1 cellular context compared by ENCODE assay signal in genomic region chr12:21501258-21502163, GRCh38.
TF ChIP-seq lines count a peak whose summit lies in the region.

Gene GOLT1B (plus strand): TSS chr12:21501789. CDS start chr12:21501924, 135 bp downstream.
Gene RECQL (minus strand): TSS chr12:21501635. CDS start chr12:21499570, 2,065 bp downstream.

TF ChIP-seq in HepG2, 621 proteins besides CTCF, POLR2A, EP300 and RAD21 (continued from another document and continues in another):
- no peak for TF ChIP-seq KIAA2018 (CRISPR knock-in tag; IDR thresholded peaks at IDR 0.05; ENCODE audit: borderline replicate concordance)
- TF ChIP-seq HBP1 (CRISPR knock-in tag; IDR thresholded peaks at IDR 0.05; ENCODE audit: low read depth), result peak; percentile 96
- peak; percentile 60; the same call in 1 of the 2 replicates for TF ChIP-seq ZNF776 (CRISPR knock-in tag; IDR thresholded peaks at IDR 0.05)
- peak; percentile 79 for TF ChIP-seq MYC (CRISPR knock-in tag; IDR thresholded peaks at IDR 0.05; ENCODE audit: borderline replicate concordance)
- peak; percentile 62; the same call in 1 of the 2 replicates for TF ChIP-seq CCDC6 (CRISPR knock-in tag; IDR thresholded peaks at IDR 0.05)
- TF ChIP-seq MXD4 (CRISPR knock-in tag; IDR thresholded peaks at IDR 0.05), result peak; percentile 83
- 0 out of 2 replicates have a peak, but pooled peaks have one; percentile 60 for TF ChIP-seq LBX2 (CRISPR knock-in tag; IDR thresholded peaks at IDR 0.05; ENCODE audit: borderline replicate concordance)
- TF ChIP-seq IKZF4 (CRISPR knock-in tag; IDR thresholded peaks at IDR 0.05; ENCODE audit: borderline replicate concordance, low read depth, not compliant biosample characterization), result peak; percentile 24
- TF ChIP-seq ZNF678 (CRISPR knock-in tag; IDR thresholded peaks at IDR 0.05), result no peak
- peak; percentile 52; the same call in 1 of the 2 replicates for TF ChIP-seq ZNF816 (CRISPR knock-in tag; IDR thresholded peaks at IDR 0.05; ENCODE audit: borderline replicate concordance)
- TF ChIP-seq HCFC1 (IDR thresholded peaks at IDR 0.05; ENCODE audit: low read depth, low read length), result peak; percentile 52
- TF ChIP-seq SOX6 (IDR thresholded peaks at IDR 0.05), result no peak
- TF ChIP-seq SOX6 (CRISPR knock-in tag; IDR thresholded peaks at IDR 0.05), result peak; percentile 52; the same call in 1 of the 2 replicates
- TF ChIP-seq ZFP1 (CRISPR knock-in tag; IDR thresholded peaks at IDR 0.05), result 0 out of 2 replicates have a peak, but pooled peaks have one; percentile 21
- peak; percentile 95 for TF ChIP-seq DMAP1 (CRISPR knock-in tag; IDR thresholded peaks at IDR 0.05)
- 0 out of 2 replicates have a peak, but pooled peaks have one; percentile 81 for TF ChIP-seq ETS1 (CRISPR knock-in tag; IDR thresholded peaks at IDR 0.05)
- no peak for TF ChIP-seq ZMYM3 (CRISPR knock-in tag; IDR thresholded peaks at IDR 0.05)
- TF ChIP-seq NFYB (CRISPR knock-in tag; IDR thresholded peaks at IDR 0.05), result peak; percentile 99
- 0 out of 2 replicates have a peak, but pooled peaks have one; percentile 43 for TF ChIP-seq ZNF800 (CRISPR knock-in tag; IDR thresholded peaks at IDR 0.05)
- TF ChIP-seq SSRP1 (CRISPR knock-in tag; IDR thresholded peaks at IDR 0.05), result 0 out of 2 replicates have a peak, but pooled peaks have one; percentile 38
- peak; percentile 3; the same call in 1 of the 2 replicates for TF ChIP-seq NFE2L1 (CRISPR knock-in tag; IDR thresholded peaks at IDR 0.05; ENCODE audit: borderline replicate concordance)
- peak; percentile 67; the same call in 1 of the 2 replicates for TF ChIP-seq KLF12 (CRISPR knock-in tag; IDR thresholded peaks at IDR 0.05; ENCODE audit: borderline replicate concordance)
- TF ChIP-seq SP2 (CRISPR knock-in tag; IDR thresholded peaks at IDR 0.05), result peak; percentile 76
- TF ChIP-seq KMT2A (CRISPR knock-in tag; IDR thresholded peaks at IDR 0.05), result peak; percentile 54; the same call in 1 of the 2 replicates
- TF ChIP-seq NCOR1 (IDR thresholded peaks at IDR 0.05; ENCODE audit: borderline replicate concordance, low read length), result no peak
- no peak for TF ChIP-seq ZNF552 (CRISPR knock-in tag; IDR thresholded peaks at IDR 0.05; ENCODE audit: borderline replicate concordance)
- TF ChIP-seq ZNF232 (CRISPR knock-in tag; IDR thresholded peaks at IDR 0.05; ENCODE audit: borderline replicate concordance), result peak; percentile 70; the same call in 1 of the 2 replicates
- TF ChIP-seq SRY (CRISPR knock-in tag; IDR thresholded peaks at IDR 0.05), result 0 out of 2 replicates have a peak, but pooled peaks have one; percentile 35
- peak; percentile 56 for TF ChIP-seq ZNF605 (CRISPR knock-in tag; IDR thresholded peaks at IDR 0.05)
- no peak for TF ChIP-seq ATF7 (IDR thresholded peaks at IDR 0.05)
- TF ChIP-seq ATF7 (CRISPR knock-in tag; IDR thresholded peaks at IDR 0.05), result no peak
- TF ChIP-seq GTF2F1 (IDR thresholded peaks at IDR 0.05; ENCODE audit: low read length), result no peak
- no peak for TF ChIP-seq PLRG1 (conservative IDR thresholded peaks at IDR 0.05)
- peak; percentile 35; the same call in 1 of the 2 replicates for TF ChIP-seq MXD1 (CRISPR knock-in tag; IDR thresholded peaks at IDR 0.05)
- TF ChIP-seq ZNF670 (CRISPR knock-in tag; IDR thresholded peaks at IDR 0.05; ENCODE audit: borderline replicate concordance), result peak; percentile 64; the same call in 1 of the 2 replicates
- peak; percentile 25; the same call in 1 of the 2 replicates for TF ChIP-seq ETV5 (CRISPR knock-in tag; IDR thresholded peaks at IDR 0.05; ENCODE audit: borderline replicate concordance)
- TF ChIP-seq FOXK1 (CRISPR knock-in tag; IDR thresholded peaks at IDR 0.05; ENCODE audit: borderline replicate concordance, low read depth), result peak; percentile 99
- TF ChIP-seq MAX (IDR thresholded peaks at IDR 0.05), result peak; percentile 98
- no peak for TF ChIP-seq ONECUT2 (CRISPR knock-in tag; IDR thresholded peaks at IDR 0.05)
- peak; percentile 76; the same call in 1 of the 2 replicates for TF ChIP-seq RFX5 (IDR thresholded peaks at IDR 0.05; ENCODE audit: low read depth, low read length)
- peak; percentile 36; the same call in 1 of the 2 replicates for TF ChIP-seq GABPA (IDR thresholded peaks at IDR 0.05; ENCODE audit: low read depth, low read length)
- peak; percentile 88 for TF ChIP-seq GABPA (CRISPR knock-in tag; IDR thresholded peaks at IDR 0.05; ENCODE audit: low read depth)
- TF ChIP-seq ZNF281 (CRISPR knock-in tag; IDR thresholded peaks at IDR 0.05; ENCODE audit: borderline replicate concordance), result no peak; the same call in 1 of the 2 replicates
- TF ChIP-seq ZNF350 (CRISPR knock-in tag; IDR thresholded peaks at IDR 0.05; ENCODE audit: borderline replicate concordance, low read depth), result peak; percentile 77; the same call in 1 of the 2 replicates
- peak; percentile 33; the same call in 1 of the 2 replicates for TF ChIP-seq CSRNP1 (CRISPR knock-in tag; IDR thresholded peaks at IDR 0.05)
- TF ChIP-seq NFYC (CRISPR knock-in tag; IDR thresholded peaks at IDR 0.05), result peak; percentile 98
- no peak for TF ChIP-seq ZKSCAN1 (IDR thresholded peaks at IDR 0.05; ENCODE audit: low read length)
